Comparison of ENCODE assay signal across 34 cellular contexts in genomic region chr3:21892104-21892503, GRCh38.
"Had no signal": no experiment of that assay in that cellular context is flagged by ENCODE, and none has a peak within 500 bp of the region (broad histone marks: within the 10 kb centered on the region; RNA-seq: fewer than 3 reads in every experiment).

No MANE protein-coding gene starts in this region.

- H3K27ac ChIP-seq: adrenal gland, ascending aorta, body of pancreas, brain microvascular endothelial cell, breast epithelium, cardiac muscle cell had no signal

- H3K4me1 ChIP-seq: adrenal gland, body of pancreas, breast epithelium had no signal

- FAIRE-seq: astrocyte, bronchial epithelial cell had no signal

- H3K4me3 ChIP-seq: adrenal gland, ascending aorta, body of pancreas, breast epithelium, cardiac muscle cell had no signal

- ATAC-seq: activated naive CD4-positive, alpha-beta T cell treated with anti-CD3 and anti-CD28 coated beads, Interleukin-2, amount 50 U/mL, for 72 hours; activated naive CD8-positive, alpha-beta T cell treated with anti-CD3 and anti-CD28 coated beads, Interleukin-2, amount 50 U/mL, for 24 hours; activated T-cell treated with anti-CD3 and anti-CD28 coated beads, Interleukin-2, amount 50 U/mL, for 4 hours; activated T-cell treated with anti-CD3 and anti-CD28 coated beads, Interleukin-2, amount 50 U/mL, for 72 hours; activated T-helper 17 cell treated with anti-CD3 and anti-CD28 coated beads, Interleukin-2, amount 50 U/mL, for 72 hours; body of pancreas had no signal

- DNase-seq: activated effector memory CD4-positive, alpha-beta T cell treated with anti-CD3 and anti-CD28 coated beads, Interleukin-2, amount 50 U/mL, for 16 hours; activated effector memory CD4-positive, alpha-beta T cell treated with Interleukin-2 at 50 U/mL for 16 hours; activated gamma-delta T cell; activated gamma-delta T cell treated with Interleukin-2 at 50 U/mL for 16 hours; activated naive CD4-positive, alpha-beta T cell; activated naive CD4-positive, alpha-beta T cell treated with anti-CD3 and anti-CD28 coated beads for 36 hours; activated naive CD4-positive, alpha-beta T cell treated with anti-CD3 and anti-CD28 coated beads, Interleukin-2, amount 10 ng/mL, durations not matched to agents 7 days and 5 days; activated naive CD4-positive, alpha-beta T cell treated with anti-CD3 and anti-CD28 coated beads, Interleukin-2, amount 50 U/mL, for 16 hours; activated naive CD4-positive, alpha-beta T cell treated with Interleukin-2 at 50 U/mL for 16 hours; activated naive CD8-positive, alpha-beta T cell treated with anti-CD3 and anti-CD28 coated beads for 36 hours; activated naive CD8-positive, alpha-beta T cell treated with anti-CD3 and anti-CD28 coated beads, Interleukin-2, amount 10 ng/mL, durations not matched to agents 7 days and 5 days; activated naive CD8-positive, alpha-beta T cell treated with anti-CD3 and anti-CD28 coated beads, Interleukin-2, amount 50 U/mL, for 24 hours; activated T-cell treated with anti-CD3 and anti-CD28 coated beads, Interleukin-2, amount 50 U/mL, for 1 hour; activated T-cell treated with anti-CD3 and anti-CD28 coated beads, Interleukin-2, amount 50 U/mL, for 24 hours; activated T-cell treated with anti-CD3 and anti-CD28 coated beads, Interleukin-2, amount 50 U/mL, for 4 hours; activated T-cell treated with anti-CD3 and anti-CD28 coated beads, Interleukin-2, amount 50 U/mL, for 48 hours; activated T-cell treated with anti-CD3 and anti-CD28 coated beads, Interleukin-2, amount 50 U/mL, for 72 hours; adrenal gland; amniotic stem cell; amygdala; anterior cingulate cortex; aorta; body of pancreas; brain microvascular endothelial cell; caudate nucleus; central memory CD4-positive, alpha-beta T cell; cerebellar nuclear complex had no signal

- H3K9me3 ChIP-seq: ascending aorta, body of pancreas, breast epithelium had no signal

- H3K36me3 ChIP-seq: adrenal gland, ascending aorta, brain microvascular endothelial cell, breast epithelium, cardiac muscle cell had no signal

- H3K27me3 ChIP-seq: adrenal gland, ascending aorta, body of pancreas, brain microvascular endothelial cell, breast epithelium, cardiac muscle cell had no signal
